In the genomic region with DNA sequence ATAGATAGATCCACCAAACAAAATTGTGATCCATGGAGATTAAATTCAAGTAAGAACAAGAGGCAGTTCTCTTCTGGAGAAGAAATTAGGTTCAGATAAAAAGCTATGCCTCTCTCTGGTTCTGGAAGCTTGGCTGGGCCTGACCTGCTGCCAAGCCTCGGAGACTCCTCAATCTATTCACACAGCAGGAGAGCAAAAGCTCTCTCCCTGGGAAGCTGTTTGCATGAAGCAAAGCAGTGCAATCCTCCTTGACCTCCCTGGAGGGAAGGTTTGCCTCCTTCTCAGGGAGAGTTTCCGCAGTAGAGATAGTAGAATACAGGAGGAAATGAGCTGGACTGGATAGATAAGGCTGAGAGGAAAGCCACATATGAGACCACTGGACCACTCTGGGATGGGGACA, we compare ENCODE assay signal across 19 cellular contexts.
DNase-seq lines count a peak whose midpoint lies in the region; ATAC-seq, FAIRE-seq and TF ChIP-seq lines count a peak whose summit lies in the region.
"Had no signal": no experiment of that assay in that cellular context is flagged by ENCODE, and none has a peak within 500 bp of the region (broad histone marks: within the 10 kb centered on the region; RNA-seq: fewer than 3 reads in every experiment).

No MANE protein-coding gene starts in this region.

- no peak for TF ChIP-seq EP300 in HepG2 (IDR thresholded peaks at IDR 0.05; ENCODE audit: low read depth in 2 of 2, low read length in 2 of 2)
- TF ChIP-seq EP300 in HepG2 (CRISPR knock-in tag; IDR thresholded peaks at IDR 0.05; ENCODE audit: borderline replicate concordance), result no peak
- no peak for TF ChIP-seq EP300 in K562 (IDR thresholded peaks at IDR 0.05; ENCODE audit: low read length)

- BruUV-seq in HepG2 (replicated peaks; lab: Mats Ljungman, UMichigan), result no TSS peak
- BruUV-seq in K562 (replicated peaks; lab: Mats Ljungman, UMichigan), result no TSS peak

- ATAC-seq in right lobe of liver (peak; percentile 12 to 55 (median 28)), HepG2 (no peak), K562 (no peak), SK-N-SH treated with all-trans-retinoic acid at 6 μM for 48 hours (no peak)
- ATAC-seq: PC-3 had no signal

- H3K9me1 ChIP-seq in K562 (ENCODE audit: control insufficient read depth, insufficient read depth, low read length), result no peaks in the 10 kb centered on the region

- no peak overlapping the region for H3K4me3 Mint-ChIP-seq in nephron
- H3K4me3 Mint-ChIP-seq: HFFc6 had no signal

- H3K4me1 ChIP-seq in right lobe of liver (no peaks in the 10 kb centered on the region), HepG2 (ENCODE audit: insufficient read depth, low read length) (no peaks in the 10 kb centered on the region), K562 (replicated peaks in 1 of 2; ENCODE audit: control insufficient read depth in 2 of 2, insufficient read depth in 2 of 2, low read length in 2 of 2) (no peaks in the 10 kb centered on the region)

- no peaks in the 10 kb centered on the region for H3K9me3 ChIP-seq in right lobe of liver
- H3K9me3 ChIP-seq in HepG2 (ENCODE audit: low read length), result no peaks in the 10 kb centered on the region
- no peaks in the 10 kb centered on the region for H3K9me3 ChIP-seq in K562 (replicated peaks; ENCODE audit: control insufficient read depth, insufficient read depth, low read depth, low read length)

- H3K36me3 ChIP-seq in right lobe of liver, result no peaks in the 10 kb centered on the region
- no peaks in the 10 kb centered on the region for H3K36me3 ChIP-seq in HepG2 (replicated peaks in 1 of 2; ENCODE audit: control insufficient read depth in 1 of 2, insufficient read depth in 2 of 2, low read length in 2 of 2)
- H3K36me3 ChIP-seq in K562 (ENCODE audit: control insufficient read depth, insufficient read depth, low read length), result no peaks in the 10 kb centered on the region

- H3K36me3 Mint-ChIP-seq in nephron (ENCODE audit: low read depth), result no peaks in the 10 kb centered on the region

- TF ChIP-seq CTCF in right lobe of liver (IDR thresholded peaks at IDR 0.05), result no peak
- no peak for TF ChIP-seq CTCF in HepG2 (CRISPR knock-in tag; IDR thresholded peaks at IDR 0.05)
- TF ChIP-seq CTCF in K562 (IDR thresholded peaks at IDR 0.05 in 2 of 3, conservative IDR thresholded peaks at IDR 0.05 in 1 of 3; ENCODE audit: insufficient read depth in 2 of 3, low read depth in 1 of 3, low read length in 3 of 3), result no peak
- TF ChIP-seq CTCF in nephron (IDR thresholded peaks at IDR 0.05; ENCODE audit: unreplicated experiment in 3 of 3), result no peak

- H3K79me2 ChIP-seq in HepG2 (ENCODE audit: insufficient read depth, low read length), result no peaks in the 10 kb centered on the region
- H3K79me2 ChIP-seq in K562 (ENCODE audit: control insufficient read depth, insufficient read depth, low read length), result no peaks in the 10 kb centered on the region

- no peak overlapping the region for H2AFZ ChIP-seq in HepG2 (ENCODE audit: low read length)
- H2AFZ ChIP-seq in K562 (ENCODE audit: low read depth, low read length), result no peak overlapping the region

- H3K4me2 ChIP-seq in HepG2 (ENCODE audit: low read depth, low read length) (no peak overlapping the region), K562 (ENCODE audit: insufficient read depth, low read length) (no peak overlapping the region)

- H3K4me3 ChIP-seq in right lobe of liver (no peak overlapping the region), HepG2 (replicated peaks in 1 of 3; ENCODE audit: insufficient read depth in 1 of 3, low read depth in 2 of 3, low read length in 3 of 3) (no peak overlapping the region), K562 (no peak overlapping the region)

- H3K27ac ChIP-seq in right lobe of liver (no peak overlapping the region), HepG2 (ENCODE audit: extremely low read length, insufficient read depth, low read length) (no peak overlapping the region), K562 (ENCODE audit: extremely low read depth, low read depth, low read length) (no peak overlapping the region)
- H3K27ac ChIP-seq: RWPE1 had no signal

- FAIRE-seq in HepG2 (lab: Jason Lieb, UNC), result no peak
- no peak for FAIRE-seq in K562 (lab: Jason Lieb, UNC)
- FAIRE-seq: H1 had no signal

- H3K4me1 Mint-ChIP-seq in nephron, result peaks cover 34% of the 10 kb centered on the region

- in situ Hi-C loops in HepG2 (cut with HindIII; ENCODE audit: extremely low pct_ligation_motif_present, low pct_unique_long_range_greater_than_20kb), result no loop called here
- in situ Hi-C loops in K562 (cut with MboI), result no loop called here

- TF ChIP-seq RAD21 in HepG2 (CRISPR knock-in tag; IDR thresholded peaks at IDR 0.05) (no peak), K562 (CRISPR knock-in tag; conservative IDR thresholded peaks at IDR 0.05 in 1 of 2, IDR thresholded peaks at IDR 0.05 in 1 of 2) (no peak)

- 60% methylated on average over 1 of the region's 2 CpGs for WGBS in right lobe of liver (ENCODE audit: insufficient coverage, low coverage, low lambda C conversion rate, missing lambda C conversion rate)
- 0% methylated on average over 2 of the region's 2 CpGs for WGBS in HepG2 (ENCODE audit: low lambda C conversion rate)
- 0% methylated on average over 2 of the region's 2 CpGs for WGBS in K562 (ENCODE audit: insufficient coverage, low coverage, missing lambda C conversion rate)

- intact Hi-C loops in right lobe of liver (cut with DNase I) (no loop called here), HepG2 (cut with micrococcal nuclease; ENCODE audit: unreplicated experiment) (no loop called here), K562 (cut with micrococcal nuclease) (no loop called here)

- no peaks in the 10 kb centered on the region for H3K27me3 Mint-ChIP-seq in nephron (ENCODE audit: low read depth)

- H3K27ac Mint-ChIP-seq in nephron, result peak overlapping the region in 2 of 3 experiments; percentile 39 to 66
- H3K27ac Mint-ChIP-seq: HFFc6 had no signal

- TF ChIP-seq POLR2A in right lobe of liver (IDR thresholded peaks at IDR 0.05) (no peak), HepG2 (IDR thresholded peaks at IDR 0.05; ENCODE audit: insufficient read depth in 1 of 2, low read depth in 2 of 2, low read length in 2 of 2) (no peak), K562 (conservative IDR thresholded peaks at IDR 0.05) (no peak)

- H3K27me3 ChIP-seq in right lobe of liver (no peaks in the 10 kb centered on the region), HepG2 (ENCODE audit: control insufficient read depth in 1 of 2, insufficient read depth in 2 of 2, low read length in 2 of 2) (no peaks in the 10 kb centered on the region), K562 (ENCODE audit: control insufficient read depth in 2 of 2, insufficient read depth in 2 of 2, low read length in 2 of 2) (no peaks in the 10 kb centered on the region)

- H3K9ac ChIP-seq in HepG2 (ENCODE audit: insufficient read depth, low read depth, low read length) (no peak overlapping the region), K562 (ENCODE audit: insufficient read depth in 1 of 2, low read depth in 2 of 2, low read length in 2 of 2) (no peak overlapping the region)

- H4K20me1 ChIP-seq in HepG2 (ENCODE audit: insufficient read depth, low read length) (no peaks in the 10 kb centered on the region), K562 (replicated peaks; ENCODE audit: control insufficient read depth, insufficient read depth, low read length) (no peaks in the 10 kb centered on the region)

- DNase-seq in right lobe of liver (no peak), HepG2 (ENCODE audit: low spot score) (no peak), K562 (ENCODE audit: extremely low read depth in 1 of 4, low spot score in 3 of 4) (no peak), HEK293T (ENCODE audit: extremely low spot score) (no peak), SIG-M5 (lab: John Stamatoyannopoulos, UW) (no peak)
- DNase-seq: ACHN, AML-193, COR-L47, HFFc6, NCI-H1048, NCI-H1436 treated with DMSO at 0.1 percent for 48 hours, NCI-H2081, NCI-H226, NCI-H526, PC-3 had no signal

- POLR2A ChIA-PET in HepG2 (lab: Yijun Ruan, JAX), result interaction anchor here (0.5 kb wide), 1 partner anchor 93 kb away, joined by 3 read pairs; no protein-coding TSS in a partner anchor
- POLR2A ChIA-PET in K562 (lab: Yijun Ruan, JAX), result interaction anchor here (1.0 kb wide), 1 partner anchor 9 kb away, joined by 3 read pairs; no protein-coding TSS in a partner anchor
- POLR2A ChIA-PET in HEK293T (lab: Yijun Ruan, JAX), result no interaction called here

- H3K9me3 Mint-ChIP-seq in nephron, result no peaks in the 10 kb centered on the region

- CTCF ChIA-PET in HepG2 (lab: Yijun Ruan, JAX; ENCODE audit: low intra/inter-chr PET ratio, low total read pairs), result no interaction called here
- CTCF ChIA-PET in K562 (lab: Yijun Ruan, JAX; ENCODE audit: low intra/inter-chr PET ratio), result interaction anchor here (0.7 kb wide), 1 partner anchor 70 kb away, joined by 3 read pairs; no protein-coding TSS in a partner anchor
- CTCF ChIA-PET in HEK293T (lab: Yijun Ruan, JAX), result no interaction called here

TF ChIP-seq in HepG2, 621 proteins besides CTCF, POLR2A, EP300 and RAD21 (continues in another document):
- no peak for TF ChIP-seq TSC22D2 (CRISPR knock-in tag; IDR thresholded peaks at IDR 0.05; ENCODE audit: borderline replicate concordance)
- no peak for TF ChIP-seq U2AF1 (optimal IDR thresholded peaks at IDR 0.05; ENCODE audit: low read depth, low read length)
- TF ChIP-seq SIX4 (CRISPR knock-in tag; IDR thresholded peaks at IDR 0.05), result no peak
- TF ChIP-seq SMAD9 (CRISPR knock-in tag; IDR thresholded peaks at IDR 0.05), result no peak
- no peak for TF ChIP-seq RCOR2 (CRISPR knock-in tag; IDR thresholded peaks at IDR 0.05)

TF ChIP-seq in K562, 482 proteins besides CTCF, POLR2A, EP300 and RAD21 (continues in another document):
- TF ChIP-seq CEBPG (CRISPR knock-in tag; IDR thresholded peaks at IDR 0.05) (no peak), CEBPG (tag; conservative IDR thresholded peaks at IDR 0.05 in 1 of 2, IDR thresholded peaks at IDR 0.05 in 1 of 2) (peak in 1 of 2 experiments; percentile 70; a peak in 2 of 4 replicates), SRF (CRISPR knock-in tag; IDR thresholded peaks at IDR 0.05) (peak in 1 of 2 experiments; percentile 70; a peak in 1 of 4 replicates), NR2C2 (CRISPR knock-in tag; IDR thresholded peaks at IDR 0.05) (no peak), NR2C2 (tag; IDR thresholded peaks at IDR 0.05) (peak; percentile 45; the same call in 1 of the 2 replicates)

TF ChIP-seq in SK-N-SH treated with all-trans-retinoic acid at 6 μM for 48 hours, 23 proteins besides CTCF, POLR2A, EP300 and RAD21 (continues in another document):
- no peak for TF ChIP-seq ZFP3 (CRISPR knock-in tag; IDR thresholded peaks at IDR 0.05)
- no peak for TF ChIP-seq ARNTL (CRISPR knock-in tag; IDR thresholded peaks at IDR 0.05; ENCODE audit: borderline replicate concordance, low read depth)
- TF ChIP-seq SNAI2 (CRISPR knock-in tag; IDR thresholded peaks at IDR 0.05), result no peak

TF ChIP-seq in HEK293T, 16 proteins besides CTCF, POLR2A, EP300 and RAD21:
- TF ChIP-seq SP1 (IDR thresholded peaks at IDR 0.05) (no peak), L3MBTL2 (conservative IDR thresholded peaks at IDR 0.05) (no peak), HDGF (IDR thresholded peaks at IDR 0.05; ENCODE audit: borderline replicate concordance) (no peak), FOXA1 (IDR thresholded peaks at IDR 0.05) (no peak), SUZ12 (IDR thresholded peaks at IDR 0.05) (no peak), BHLHE40 (IDR thresholded peaks at IDR 0.05; ENCODE audit: borderline replicate concordance) (no peak), ZNF384 (IDR thresholded peaks at IDR 0.05) (no peak), ARNT (IDR thresholded peaks at IDR 0.05) (no peak), FOXK2 (IDR thresholded peaks at IDR 0.05) (no peak)
TF ChIP-seq in HEK293T: peak in this region for 0.

Comparison
In these comparisons a context has a peak if more than half of its experiments do, and no peak if none do; other contexts are left out.
1. ATAC-seq: peak in right lobe of liver (4 of 4); none in HepG2 (single experiment), K562 (single experiment) and SK-N-SH treated with all-trans-retinoic acid at 6 μM for 48 hours (single experiment).